ENCODE assay signal across 23 cellular contexts in the genomic region with DNA sequence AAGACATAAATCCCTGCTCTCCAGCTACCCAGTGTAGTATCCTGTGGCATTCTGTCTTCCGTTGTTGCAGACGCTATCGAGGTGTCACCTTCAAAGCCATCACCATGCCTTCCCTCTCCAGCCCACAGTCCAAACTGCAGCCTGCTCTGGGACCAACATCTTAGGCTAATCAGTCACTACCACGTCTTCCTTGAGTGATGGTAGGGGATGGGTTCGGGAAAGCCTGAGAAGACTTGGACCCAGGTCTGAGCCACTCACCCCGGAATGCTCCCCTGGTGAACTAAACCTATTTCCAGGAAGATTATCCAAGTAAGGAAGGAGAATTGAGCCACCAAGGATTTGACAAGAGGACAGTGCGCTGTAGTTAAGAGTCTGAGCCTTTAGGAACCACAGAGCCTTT. TPM values are rescaled to one million over a fixed set of nuclear protein-coding genes. Genes with fewer than 3 reads are reported as not detected.
"Had no signal": no experiment of that assay in that cellular context is flagged by ENCODE, and none has a peak within 500 bp of the region (broad histone marks: within the 10 kb centered on the region; RNA-seq: fewer than 3 reads in every experiment).

No MANE protein-coding gene starts in this region.

- H3K4me3 ChIP-seq: colonic mucosa, esophagus squamous epithelium, gastrocnemius medialis, heart right ventricle, left lung, lower lobe of right lung, mucosa of descending colon had no signal

- H3K27ac ChIP-seq: colonic mucosa, esophagus squamous epithelium, gastrocnemius medialis, heart right ventricle, left lung, lower lobe of right lung had no signal

- H3K4me1 ChIP-seq: colonic mucosa, esophagus squamous epithelium, gastrocnemius medialis, heart right ventricle, left lung, lower lobe of right lung had no signal

- DNase-seq: colonic mucosa; cortex of kidney; effector CD4-positive, alpha-beta T cell; effector memory CD4-positive, alpha-beta T cell; esophagus squamous epithelium; foreskin fibroblast; gastrocnemius medialis; glutamatergic neuron; head of caudate nucleus; heart right ventricle; hippocampal formation; left cardiac atrium; left lung; left ventricle myocardium superior; lower lobe of right lung; mesenchymal stem cell; mucosa of descending colon; naive B cell had no signal

- H3K36me3 ChIP-seq: colonic mucosa, esophagus squamous epithelium, gastrocnemius medialis, heart right ventricle, left lung, lower lobe of right lung had no signal

- H3K27me3 ChIP-seq: colonic mucosa, esophagus squamous epithelium, gastrocnemius medialis, left lung had no signal

- ATAC-seq: gastrocnemius medialis, heart right ventricle, left cardiac atrium, left lung, left ventricle myocardium superior, lower lobe of right lung, mucosa of descending colon had no signal

- H3K9me3 ChIP-seq: colonic mucosa, esophagus squamous epithelium, gastrocnemius medialis, left lung, lower lobe of right lung had no signal

RNA-seq across cellular contexts. Expression of a gene that starts 52.9 kb away (rescaled TPM):
- total RNA-seq: colonic mucosa, dermis microvascular lymphatic vessel endothelial cell, endothelial cell of umbilical vein, gastrocnemius medialis, left cardiac atrium, left ventricle myocardium superior, lung microvascular endothelial cell, mesenteric fat pad, mucosa of descending colon, myocyte had no signal
